Comparison of ENCODE assay signal across 25 cellular contexts in the genomic region with DNA sequence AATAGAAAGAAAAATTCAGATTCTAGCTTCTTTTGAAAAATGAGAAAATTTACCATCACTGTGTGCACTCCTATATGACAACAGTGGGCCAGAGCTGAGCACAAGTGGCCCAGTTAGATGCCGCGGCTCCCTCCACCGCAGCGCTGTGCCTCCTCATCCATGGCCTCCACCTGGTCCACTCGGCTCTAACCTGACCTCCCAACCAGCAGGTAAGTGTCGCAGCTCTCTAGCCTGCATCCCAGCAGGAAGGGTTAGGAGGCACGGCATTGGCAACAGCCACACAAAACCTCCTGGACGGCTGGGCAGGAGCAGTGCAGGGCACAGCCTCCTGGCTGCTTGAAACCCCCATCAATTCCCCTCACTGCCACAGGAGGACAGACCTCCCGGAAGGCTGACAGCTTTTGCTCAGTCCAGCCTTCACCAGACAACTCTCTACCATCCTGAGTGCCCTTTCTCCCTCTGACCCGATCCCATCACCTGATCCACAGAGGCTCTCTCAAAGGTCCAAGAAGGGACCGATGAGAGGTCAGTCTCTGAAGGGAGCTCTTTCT.
A peak's percentile ranks its signal among the peaks of the same experiment; 100 is the strongest.
DNase-seq lines count a peak whose midpoint lies in the region; ATAC-seq and TF ChIP-seq lines count a peak whose summit lies in the region.
"Had no signal": no experiment of that assay in that cellular context is flagged by ENCODE, and none has a peak within 500 bp of the region (broad histone marks: within the 10 kb centered on the region; RNA-seq: fewer than 3 reads in every experiment).

No MANE protein-coding gene starts in this region.

- H3K9ac ChIP-seq in mesenchymal stem cell (ENCODE audit: low read length) = no peak overlapping the region

- DNase-seq in cardiac septum (ENCODE audit: low spot score) (peak; percentile 10), left cardiac atrium (no peak), body of pancreas (no peak), mesenchymal stem cell (no peak), suprapubic skin (ENCODE audit: low spot score in 2 of 2) (peak; percentile 22 to 24), endothelial cell (ENCODE audit: low spot score) (no peak), head of caudate nucleus (no peak), A172 (ENCODE audit: low spot score) (no peak)
- DNase-seq: 8988T; activated CD4-positive, alpha-beta T cell treated with anti-CD3 and anti-CD28 coated beads, Interleukin-2, amount 50 U/mL, for 1 hour; activated naive CD8-positive, alpha-beta T cell treated with anti-CD3 and anti-CD28 coated beads, Interleukin-2, amount 10 ng/mL, durations not matched to agents 7 days and 5 days; DMS79; effector memory CD4-positive, alpha-beta T cell; GOT3; left colon; midbrain; NCI-H1417; NCI-H510A treated with DMSO at 0.1 percent for 48 hours; stimulated activated naive CD8-positive, alpha-beta T cell treated with anti-CD3 and anti-CD28 coated beads, Interleukin-15, Interleukin-2, amounts not matched to agents 100 U/mL and 50 U/mL, for 24 hours; T-helper 2 cell had no signal

- peaks cover 4% of the 10 kb centered on the region for H3K4me1 Mint-ChIP-seq in endothelial cell (ENCODE audit: unreplicated experiment)
- H3K4me1 Mint-ChIP-seq: activated naive CD8-positive, alpha-beta T cell treated with anti-CD3 and anti-CD28 coated beads, Interleukin-2, amount 10 ng/mL, durations not matched to agents 7 days and 5 days; B cell had no signal

- no peak overlapping the region for H3K23ac ChIP-seq in mesenchymal stem cell (ENCODE audit: low read length in 2 of 2)

- H2BK15ac ChIP-seq in mesenchymal stem cell (ENCODE audit: low read depth, poor library complexity, severe bottlenecking) = peak overlapping the region; percentile 60

- TF ChIP-seq CTCF in body of pancreas (IDR thresholded peaks at IDR 0.05) (no peak), suprapubic skin (IDR thresholded peaks at IDR 0.05) (no peak), endothelial cell (IDR thresholded peaks at IDR 0.05; ENCODE audit: unreplicated experiment) (no peak)

- ATAC-seq in left cardiac atrium (no peak), body of pancreas (no peak)
- ATAC-seq: stimulated activated naive CD8-positive, alpha-beta T cell treated with anti-CD3 and anti-CD28 coated beads, Interleukin-15, Interleukin-2, amounts not matched to agents 100 U/mL and 50 U/mL, for 24 hours had no signal

- peak overlapping the region in 1 of 2 experiments; percentile 2 for H2BK12ac ChIP-seq in mesenchymal stem cell (ENCODE audit: low read length in 2 of 2)

- H3K4me2 ChIP-seq in mesenchymal stem cell (ENCODE audit: low read length, poor library complexity, severe bottlenecking) = no peak overlapping the region

- no peak for TF ChIP-seq EP300 in suprapubic skin (IDR thresholded peaks at IDR 0.05)

- H3K9me3 ChIP-seq in body of pancreas (no peaks in the 10 kb centered on the region), mesenchymal stem cell (ENCODE audit: control insufficient read depth, low read length) (no peaks in the 10 kb centered on the region), suprapubic skin (no peaks in the 10 kb centered on the region)

- peak overlapping the region; percentile 12 for H2AK5ac ChIP-seq in mesenchymal stem cell (ENCODE audit: low read length, severe bottlenecking)

- 89 to 99% methylated on average over 10 to 11 of the region's 11 CpGs for WGBS in body of pancreas, 2 donors
- WGBS in mesenchymal stem cell = 91% methylated on average over 11 of the region's 11 CpGs
- 85% methylated on average over 11 of the region's 11 CpGs for WGBS in suprapubic skin

- H2AFZ ChIP-seq in mesenchymal stem cell (ENCODE audit: low read depth, low read length) = no peak overlapping the region

- H3K9me3 Mint-ChIP-seq in endothelial cell (ENCODE audit: unreplicated experiment) = no peaks in the 10 kb centered on the region
- H3K9me3 Mint-ChIP-seq: nephron, type B pancreatic cell had no signal

- H3K36me3 ChIP-seq in body of pancreas (replicated peaks in 1 of 2; ENCODE audit: insufficient read depth in 1 of 2, low read depth in 2 of 2) (no peaks in the 10 kb centered on the region), mesenchymal stem cell (ENCODE audit: control insufficient read depth in 1 of 2, insufficient read depth in 2 of 2, low read depth in 1 of 2, low read length in 2 of 2) (peaks cover 3 to 4% of the 10 kb centered on the region in 2 experiments), suprapubic skin (no peaks in the 10 kb centered on the region)

- TF ChIP-seq POLR2A in body of pancreas (IDR thresholded peaks at IDR 0.05) = no peak
- TF ChIP-seq POLR2A in suprapubic skin (IDR thresholded peaks at IDR 0.05) = no peak

- no peak overlapping the region for H3K27ac Mint-ChIP-seq in endothelial cell (ENCODE audit: unreplicated experiment)
- H3K27ac Mint-ChIP-seq: activated naive CD8-positive, alpha-beta T cell treated with anti-CD3 and anti-CD28 coated beads, Interleukin-2, amount 10 ng/mL, durations not matched to agents 7 days and 5 days; B cell; type B pancreatic cell had no signal

- H4K91ac ChIP-seq in mesenchymal stem cell (ENCODE audit: low read length) = peak overlapping the region; percentile 67

- H2BK5ac ChIP-seq in mesenchymal stem cell (ENCODE audit: low read depth, low read length, poor library complexity, severe bottlenecking) = no peak overlapping the region

- H3K27me3 Mint-ChIP-seq in endothelial cell (ENCODE audit: unreplicated experiment) = peaks cover 2% of the 10 kb centered on the region
- H3K27me3 Mint-ChIP-seq: B cell, type B pancreatic cell had no signal

- H3K4me3 ChIP-seq in body of pancreas = no peak overlapping the region
- no peak overlapping the region for H3K4me3 ChIP-seq in mesenchymal stem cell (ENCODE audit: insufficient read depth in 1 of 2, low read depth in 1 of 2, low read length in 2 of 2)
- H3K4me3 ChIP-seq in suprapubic skin = no peak overlapping the region
- H3K4me3 ChIP-seq: SK-N-MC had no signal

- no peak overlapping the region for H3K4ac ChIP-seq in mesenchymal stem cell (ENCODE audit: low read depth in 1 of 2, low read length in 2 of 2)

- intact Hi-C loops in cardiac septum (cut with DNase I) (no loop called here), left cardiac atrium (cut with DNase I) (no loop called here), body of pancreas (cut with DNase I) (no loop called here), head of caudate nucleus (cut with DNase I) (no loop called here)

- H3K36me3 Mint-ChIP-seq in endothelial cell (ENCODE audit: low read depth, unreplicated experiment) = peaks cover 6% of the 10 kb centered on the region

- H3K4me3 Mint-ChIP-seq in endothelial cell (ENCODE audit: unreplicated experiment) = no peak overlapping the region
- H3K4me3 Mint-ChIP-seq: activated naive CD8-positive, alpha-beta T cell treated with anti-CD3 and anti-CD28 coated beads, Interleukin-2, amount 10 ng/mL, durations not matched to agents 7 days and 5 days; B cell; nephron; type B pancreatic cell had no signal

- H3K27ac ChIP-seq in body of pancreas (peak overlapping the region in 3 of 4 donors; percentile 10 to 52 (median 46)), mesenchymal stem cell (ENCODE audit: low read length, poor library complexity, severe bottlenecking) (no peak overlapping the region), suprapubic skin (no peak overlapping the region)
- H3K27ac ChIP-seq: HL-60, SK-N-MC had no signal

- H3K14ac ChIP-seq in mesenchymal stem cell (ENCODE audit: low read length in 2 of 2) = peak overlapping the region in 1 of 2 experiments; percentile 35

- H3K27me3 ChIP-seq in body of pancreas = no peaks in the 10 kb centered on the region
- H3K27me3 ChIP-seq in mesenchymal stem cell (ENCODE audit: control insufficient read depth in 1 of 2, insufficient read depth in 1 of 2, low read length in 2 of 2) = no peaks in the 10 kb centered on the region
- no peaks in the 10 kb centered on the region for H3K27me3 ChIP-seq in suprapubic skin

- H3K4me1 ChIP-seq in body of pancreas = peaks cover 58% of the 10 kb centered on the region
- H3K4me1 ChIP-seq in mesenchymal stem cell (ENCODE audit: control insufficient read depth, insufficient read depth, low read depth, low read length) = peaks cover 19% of the 10 kb centered on the region
- H3K4me1 ChIP-seq in suprapubic skin = peaks cover 24% of the 10 kb centered on the region

- H3K79me1 ChIP-seq in mesenchymal stem cell (replicated peaks; ENCODE audit: low read length, poor library complexity, severe bottlenecking) = peaks cover 25% of the 10 kb centered on the region

- no peak overlapping the region for H2BK120ac ChIP-seq in mesenchymal stem cell (ENCODE audit: low read depth, low read length)

- H3K18ac ChIP-seq in mesenchymal stem cell (ENCODE audit: low read depth in 1 of 2, low read length in 2 of 2) = peak overlapping the region in 1 of 2 experiments; percentile 11

- H4K8ac ChIP-seq in mesenchymal stem cell (ENCODE audit: low read length) = peak overlapping the region; percentile 59

Comparison
In these comparisons a context has a peak if more than half of its experiments do, and no peak if none do; other contexts are left out.
1. DNase-seq: peak in cardiac septum (single experiment) and suprapubic skin (2 of 2); none in left cardiac atrium (single experiment), body of pancreas (0 of 4), mesenchymal stem cell (single experiment), endothelial cell (single experiment), head of caudate nucleus (0 of 42) and A172 (single experiment).
2. H3K27ac ChIP-seq: peak in body of pancreas (3 of 4); none in mesenchymal stem cell (single experiment) and suprapubic skin (single experiment).